Comparison of ENCODE assay signal across 10 cellular contexts in the genomic region with DNA sequence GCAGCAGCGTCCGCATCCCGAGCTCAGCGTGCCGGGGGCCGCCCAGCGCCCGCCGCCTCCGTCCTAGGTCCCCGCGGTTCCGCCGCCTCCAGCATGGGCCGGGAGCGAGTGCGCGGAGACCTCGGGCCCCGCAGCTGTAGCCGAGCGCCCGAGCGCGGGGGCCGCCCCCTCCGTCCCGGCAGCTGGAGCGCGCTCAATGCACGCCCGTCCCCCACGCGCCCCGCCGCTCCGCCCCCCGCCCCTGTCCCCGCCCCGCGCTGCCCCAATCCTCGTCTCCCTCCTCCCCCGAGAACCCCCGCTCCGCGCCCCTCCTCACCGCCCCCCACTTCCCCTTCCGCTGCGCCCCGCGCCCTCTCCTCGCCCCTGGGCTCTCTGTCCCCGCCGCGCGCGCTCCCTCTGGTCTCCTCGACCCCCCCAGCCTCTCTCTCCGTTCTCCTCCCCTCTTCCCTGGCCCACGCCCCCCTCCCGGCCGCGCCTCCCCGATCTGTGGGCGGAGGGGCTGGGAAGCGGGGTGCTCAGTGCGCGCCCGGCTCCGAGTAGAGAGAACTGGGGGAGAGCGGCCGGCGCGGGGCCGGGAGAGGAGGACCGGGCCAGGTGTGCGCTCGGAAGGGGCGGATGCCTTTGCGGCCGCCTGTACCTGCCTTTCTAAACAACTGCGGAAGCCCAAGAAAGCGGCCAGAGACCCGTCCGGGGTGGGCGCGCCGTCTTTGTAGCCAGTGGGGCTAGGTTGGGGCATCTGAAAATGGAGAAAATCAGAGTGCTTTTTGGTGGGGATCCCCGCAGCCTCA. TPM values are rescaled to one million over a fixed set of nuclear protein-coding genes. Genes with fewer than 3 reads are reported as not detected.
DNase-seq lines count a peak whose midpoint lies in the region; ATAC-seq, FAIRE-seq and TF ChIP-seq lines count a peak whose summit lies in the region.
"Had no signal": no experiment of that assay in that cellular context is flagged by ENCODE, and none has a peak within 500 bp of the region (broad histone marks: within the 10 kb centered on the region; RNA-seq: fewer than 3 reads in every experiment).

A gene with protein sequence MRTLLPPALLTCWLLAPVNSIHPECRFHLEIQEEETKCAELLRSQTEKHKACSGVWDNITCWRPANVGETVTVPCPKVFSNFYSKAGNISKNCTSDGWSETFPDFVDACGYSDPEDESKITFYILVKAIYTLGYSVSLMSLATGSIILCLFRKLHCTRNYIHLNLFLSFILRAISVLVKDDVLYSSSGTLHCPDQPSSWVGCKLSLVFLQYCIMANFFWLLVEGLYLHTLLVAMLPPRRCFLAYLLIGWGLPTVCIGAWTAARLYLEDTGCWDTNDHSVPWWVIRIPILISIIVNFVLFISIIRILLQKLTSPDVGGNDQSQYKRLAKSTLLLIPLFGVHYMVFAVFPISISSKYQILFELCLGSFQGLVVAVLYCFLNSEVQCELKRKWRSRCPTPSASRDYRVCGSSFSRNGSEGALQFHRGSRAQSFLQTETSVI (minus strand): TSS at position 112 of the 788 bp plus-strand sequence. CDS start 96 bp downstream, at position 16.

- TF ChIP-seq CTCF in WERI-Rb-1 (IDR thresholded peaks at IDR 0.05; ENCODE audit: low read depth, low read length) (no peak), foreskin keratinocyte (conservative IDR thresholded peaks at IDR 0.05) (no peak), pancreas (IDR thresholded peaks at IDR 0.05) (no peak), GM13976 (IDR thresholded peaks at IDR 0.05; ENCODE audit: borderline replicate concordance, control extremely low read depth, extremely low read depth, insufficient read depth, missing control alignments) (no peak), MM.1S (IDR thresholded peaks at IDR 0.05; ENCODE audit: low read length) (no peak)

- H3K4me3 ChIP-seq in BLaER1 treated with 17β-estradiol and CSF1 and Interleukin-3, amounts not matched to agents 10 nM and 100 nM, result peak within 1 kb of the TSS; percentile 54 to 73 (median 64)
- peak within 1 kb of the TSS; percentile 65 for H3K4me3 ChIP-seq in WERI-Rb-1 (ENCODE audit: low read depth, low read length)
- H3K4me3 ChIP-seq in pancreas, result peak within 1 kb of the TSS; percentile 11 to 72 (median 60)
- H3K4me3 ChIP-seq in MM.1S (ENCODE audit: low read length), result no peak within 1 kb of the TSS

- peak; percentile 16 for ATAC-seq in foreskin keratinocyte
- ATAC-seq in pancreas, result peak; percentile 66 to 79 (median 76)
- no peak for ATAC-seq in GM21786 (IDR thresholded peaks at IDR 0.05; ENCODE audit: unreplicated experiment)

- WGBS in pancreas, 2 donors, result 0 to 2% methylated on average over 42 to 85 of the region's 89 CpGs

- H3K9ac ChIP-seq in BLaER1 treated with 17β-estradiol and CSF1 and Interleukin-3, amounts not matched to agents 10 nM and 100 nM, result peak within 1 kb of the TSS in 9 of 11 experiments; percentile 1 to 62 (median 45); a peak in 14 of 22 replicates
- no peak within 1 kb of the TSS for H3K9ac ChIP-seq in MM.1S (ENCODE audit: low read length)

- H3K27ac ChIP-seq in BLaER1 treated with 17β-estradiol and CSF1 and Interleukin-3, amounts not matched to agents 10 nM and 100 nM, result no peak within 1 kb of the TSS
- H3K27ac ChIP-seq in WERI-Rb-1 (no peak within 1 kb of the TSS), foreskin keratinocyte (no peak within 1 kb of the TSS), pancreas (no peak within 1 kb of the TSS), MM.1S (ENCODE audit: low read length) (no peak within 1 kb of the TSS)
- H3K27ac ChIP-seq: neutrophil had no signal

- intact Hi-C loops in pancreas (cut with DNase I), result no loop called here

- peaks cover 0 to 11% (median 7%) of the 10 kb centered on the region in 11 experiments; a peak in 16 of 22 replicates for H3K9me3 ChIP-seq in BLaER1 treated with 17β-estradiol and CSF1 and Interleukin-3, amounts not matched to agents 10 nM and 100 nM (replicated peaks in 1 of 11)
- H3K9me3 ChIP-seq in WERI-Rb-1 (ENCODE audit: severe bottlenecking) (no peaks in the 10 kb centered on the region), pancreas (no peaks in the 10 kb centered on the region), MM.1S (replicated peaks; ENCODE audit: insufficient read depth, low read length) (no peaks in the 10 kb centered on the region)
- H3K9me3 ChIP-seq: neutrophil had no signal

- H3K4me2 ChIP-seq in BLaER1 treated with 17β-estradiol and CSF1 and Interleukin-3, amounts not matched to agents 10 nM and 100 nM, result peak within 1 kb of the TSS; percentile 87 to 99 (median 97)
- H3K4me2 ChIP-seq in MM.1S (ENCODE audit: low read depth, low read length), result no peak within 1 kb of the TSS

- no peak within 1 kb of the TSS for H2AFZ ChIP-seq in MM.1S (ENCODE audit: low read length)

- peaks cover 9 to 21% (median 18%) of the 10 kb centered on the region in 10 experiments for H3K4me1 ChIP-seq in BLaER1 treated with 17β-estradiol and CSF1 and Interleukin-3, amounts not matched to agents 10 nM and 100 nM
- no peaks in the 10 kb centered on the region for H3K4me1 ChIP-seq in foreskin keratinocyte
- no peaks in the 10 kb centered on the region for H3K4me1 ChIP-seq in pancreas
- no peaks in the 10 kb centered on the region for H3K4me1 ChIP-seq in MM.1S (ENCODE audit: low read length)

- no peak for DNase-seq in WERI-Rb-1
- no peak for DNase-seq in foreskin keratinocyte
- peak in 4 of 6 donors; percentile 37 to 71 (median 52) for DNase-seq in pancreas
- no peak for DNase-seq in GM13976 (ENCODE audit: low spot score)
- no peak for DNase-seq in MM.1S
- no peak for DNase-seq in SHP77 treated with DMSO at 0.1 percent for 48 hours (lab: John Stamatoyannopoulos, UW)

- H3K79me2 ChIP-seq in MM.1S (ENCODE audit: low read length), result no peaks in the 10 kb centered on the region

- peaks cover 57 to 73% (median 67%) of the 10 kb centered on the region in 11 experiments for H3K27me3 ChIP-seq in BLaER1 treated with 17β-estradiol and CSF1 and Interleukin-3, amounts not matched to agents 10 nM and 100 nM
- peaks cover 27% of the 10 kb centered on the region for H3K27me3 ChIP-seq in WERI-Rb-1 (ENCODE audit: insufficient read depth, low read depth, severe bottlenecking)
- H3K27me3 ChIP-seq in foreskin keratinocyte, result peaks cover 36% of the 10 kb centered on the region
- no peaks in the 10 kb centered on the region for H3K27me3 ChIP-seq in pancreas
- no peaks in the 10 kb centered on the region for H3K27me3 ChIP-seq in MM.1S (replicated peaks; ENCODE audit: insufficient read depth, low read length)

- no peak for FAIRE-seq in pancreas (lab: Jason Lieb, UNC)
- FAIRE-seq: G401.6 had no signal

- no peaks in the 10 kb centered on the region for H3K36me3 ChIP-seq in BLaER1 treated with 17β-estradiol and CSF1 and Interleukin-3, amounts not matched to agents 10 nM and 100 nM
- H3K36me3 ChIP-seq in WERI-Rb-1 (no peaks in the 10 kb centered on the region), pancreas (no peaks in the 10 kb centered on the region), MM.1S (replicated peaks; ENCODE audit: insufficient read depth, low read length) (no peaks in the 10 kb centered on the region)
- H3K36me3 ChIP-seq: neutrophil had no signal

- in situ Hi-C loops in GM13976 (cut with MboI; ENCODE audit: low sequenced_read_pairs, unreplicated experiment), result no loop called here

- no peaks in the 10 kb centered on the region for H3K9me2 ChIP-seq in MM.1S (replicated peaks; ENCODE audit: insufficient read depth, low read length)

- H4K20me1 ChIP-seq in BLaER1 treated with 17β-estradiol and CSF1 and Interleukin-3, amounts not matched to agents 10 nM and 100 nM, result peaks cover 0 to 36% (median 17%) of the 10 kb centered on the region in 11 experiments; a peak in 14 of 22 replicates
- H4K20me1 ChIP-seq in MM.1S (ENCODE audit: insufficient read depth, low read length), result no peaks in the 10 kb centered on the region

- no peaks in the 10 kb centered on the region for H3F3A ChIP-seq in MM.1S (ENCODE audit: insufficient read depth, low read length)

RNA-seq across cellular contexts. Expression of the gene that starts here (rescaled TPM):
- not detected in 2 replicates for total RNA-seq in foreskin keratinocyte
- polyA plus RNA-seq in foreskin keratinocyte, result not detected in 2 replicates
- total RNA-seq in pancreas, result 10 to 100 TPM in 4 of 6 donors, 1 to 10 TPM in 2; 3.7 to 13.7 (median 11.3) TPM
- polyA plus RNA-seq in pancreas, result 10 to 100 TPM; 10.2 TPM

Comparison
In these comparisons a context has a peak if more than half of its experiments do, and no peak if none do; other contexts are left out.
1. RNA of the gene that starts here (polyA plus RNA-seq): 10.2 TPM in pancreas; not detected in foreskin keratinocyte; every median in the first group is over 10 times any median in the second.
2. Peak in ATAC-seq in foreskin keratinocyte; RNA of the gene not detected or under 1 TPM.
3. DNase-seq: peak in pancreas (4 of 6); none in WERI-Rb-1 (single experiment), foreskin keratinocyte (0 of 2), GM13976 (single experiment), MM.1S (single experiment) and SHP77 treated with DMSO at 0.1 percent for 48 hours (single experiment).